21 cellular contexts compared by ENCODE assay signal in the genomic region with DNA sequence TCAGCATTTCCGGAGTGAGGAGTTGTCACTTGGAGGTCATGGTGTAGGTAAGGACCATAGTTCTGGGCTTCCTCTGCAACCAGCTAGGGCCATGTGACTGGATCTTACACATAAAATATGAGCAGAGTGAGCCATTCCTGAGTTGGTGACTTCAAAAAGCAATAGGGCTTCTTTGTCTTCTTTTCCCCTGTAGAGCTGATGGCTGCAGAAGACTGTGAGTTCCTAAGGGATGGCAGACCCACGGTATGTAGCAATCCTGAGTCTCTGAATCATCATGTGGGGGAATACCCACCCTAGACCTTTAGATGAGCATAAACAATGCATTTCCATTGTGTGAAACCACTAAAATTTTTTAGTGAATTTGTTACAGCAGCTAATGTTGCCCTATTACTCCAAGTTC.
DNase-seq lines count a peak whose midpoint lies in the region; ATAC-seq, FAIRE-seq and TF ChIP-seq lines count a peak whose summit lies in the region.
"Had no signal": no experiment of that assay in that cellular context is flagged by ENCODE, and none has a peak within 500 bp of the region (broad histone marks: within the 10 kb centered on the region; RNA-seq: fewer than 3 reads in every experiment).

No MANE protein-coding gene starts in this region.

- H3K36me3 Mint-ChIP-seq in Caco-2 (ENCODE audit: insufficient read depth, unreplicated experiment) = no peaks in the 10 kb centered on the region
- H3K36me3 Mint-ChIP-seq: activated naive CD8-positive, alpha-beta T cell treated with anti-CD3 and anti-CD28 coated beads for 36 hours; naive thymus-derived CD4-positive, alpha-beta T cell had no signal

- H3K9me3 Mint-ChIP-seq in Caco-2 (ENCODE audit: unreplicated experiment) = no peaks in the 10 kb centered on the region
- H3K9me3 Mint-ChIP-seq: activated naive CD8-positive, alpha-beta T cell treated with anti-CD3 and anti-CD28 coated beads for 36 hours had no signal

- H3K27ac Mint-ChIP-seq in Caco-2 (ENCODE audit: unreplicated experiment) = no peak overlapping the region
- H3K27ac Mint-ChIP-seq: activated CD4-positive, alpha-beta T cell treated with anti-CD3 and anti-CD28 coated beads for 36 hours; activated naive CD8-positive, alpha-beta T cell treated with anti-CD3 and anti-CD28 coated beads for 36 hours; naive thymus-derived CD4-positive, alpha-beta T cell; progenitor cell of endocrine pancreas had no signal

- TF ChIP-seq EP300 in HepG2 (IDR thresholded peaks at IDR 0.05; ENCODE audit: low read depth in 2 of 2, low read length in 2 of 2) = no peak
- TF ChIP-seq EP300 in HepG2 (CRISPR knock-in tag; IDR thresholded peaks at IDR 0.05; ENCODE audit: borderline replicate concordance) = no peak
- TF ChIP-seq EP300 in sigmoid colon (IDR thresholded peaks at IDR 0.05) = no peak

- no peak for TF ChIP-seq RAD21 in HepG2 (CRISPR knock-in tag; IDR thresholded peaks at IDR 0.05)

- no peak overlapping the region for H3K4me2 ChIP-seq in HepG2 (ENCODE audit: low read depth, low read length)
- H3K4me2 ChIP-seq: A549 had no signal

- H3K27me3 ChIP-seq in HepG2 (ENCODE audit: control insufficient read depth in 1 of 2, insufficient read depth in 2 of 2, low read length in 2 of 2) = no peaks in the 10 kb centered on the region
- no peaks in the 10 kb centered on the region for H3K27me3 ChIP-seq in right lobe of liver
- H3K27me3 ChIP-seq in sigmoid colon = no peaks in the 10 kb centered on the region
- H3K27me3 ChIP-seq in Caco-2 (replicated peaks; ENCODE audit: control insufficient read depth, insufficient read depth, low read length) = no peaks in the 10 kb centered on the region
- H3K27me3 ChIP-seq: left lung, suprapubic skin had no signal

- 30% methylated on average over 2 of the region's 2 CpGs for WGBS in HepG2 (ENCODE audit: low lambda C conversion rate)
- 77% methylated on average over 2 of the region's 2 CpGs for WGBS in right lobe of liver (ENCODE audit: insufficient coverage, low coverage, low lambda C conversion rate, missing lambda C conversion rate)
- WGBS in sigmoid colon, 2 donors = 63 to 87% methylated on average over 2 of the region's 2 CpGs

- ATAC-seq in HepG2 (no peak), right lobe of liver (no peak), GM18873 (IDR thresholded peaks at IDR 0.05; ENCODE audit: low FRiP score, unreplicated experiment) (no peak)
- ATAC-seq: A549; activated CD4-positive, alpha-beta T cell treated with anti-CD3 and anti-CD28 coated beads for 36 hours; left lung; naive thymus-derived CD4-positive, alpha-beta T cell had no signal

- H3K79me2 ChIP-seq in HepG2 (ENCODE audit: insufficient read depth, low read length) = no peaks in the 10 kb centered on the region

- H3K4me3 Mint-ChIP-seq in Caco-2 (ENCODE audit: unreplicated experiment) = no peak overlapping the region
- H3K4me3 Mint-ChIP-seq: activated CD4-positive, alpha-beta T cell treated with anti-CD3 and anti-CD28 coated beads for 36 hours; activated naive CD8-positive, alpha-beta T cell treated with anti-CD3 and anti-CD28 coated beads for 36 hours; naive thymus-derived CD4-positive, alpha-beta T cell had no signal

- no peak overlapping the region for H3K9ac ChIP-seq in HepG2 (ENCODE audit: insufficient read depth, low read depth, low read length)

- no peak for TF ChIP-seq CTCF in HepG2 (CRISPR knock-in tag; IDR thresholded peaks at IDR 0.05)
- no peak for TF ChIP-seq CTCF in right lobe of liver (IDR thresholded peaks at IDR 0.05)
- no peak for TF ChIP-seq CTCF in fibroblast of villous mesenchyme (IDR thresholded peaks at IDR 0.05; ENCODE audit: insufficient read depth, low read depth, low read length)
- no peak for TF ChIP-seq CTCF in sigmoid colon (IDR thresholded peaks at IDR 0.05)
- no peak for TF ChIP-seq CTCF in Caco-2 (IDR thresholded peaks at IDR 0.05; ENCODE audit: insufficient read depth in 1 of 2, low read depth in 1 of 2, low read length in 1 of 2, severe bottlenecking in 1 of 2, unreplicated experiment in 1 of 2)

- POLR2A ChIA-PET in HepG2 (lab: Yijun Ruan, JAX) (no interaction called here), Caco-2 (lab: Charles Lee) (no interaction called here)

- peaks cover 27% of the 10 kb centered on the region for H3K4me1 ChIP-seq in HepG2 (ENCODE audit: insufficient read depth, low read length)
- H3K4me1 ChIP-seq in right lobe of liver = peaks cover 0 to 21% (median 0%) of the 10 kb centered on the region in 4 donors
- no peaks in the 10 kb centered on the region for H3K4me1 ChIP-seq in sigmoid colon
- H3K4me1 ChIP-seq in Caco-2 = peaks cover 4% of the 10 kb centered on the region; the same call in 1 of the 2 replicates
- H3K4me1 ChIP-seq: A549, left lung, suprapubic skin had no signal

- DNase-seq in HepG2 (ENCODE audit: low spot score) (no peak), right lobe of liver (no peak), SW480 (ENCODE audit: low spot score) (peak; percentile 50), fibroblast of villous mesenchyme (ENCODE audit: low read depth) (peak; percentile 62), sigmoid colon (no peak), Caco-2 (no peak), NCI-H748 (lab: John Stamatoyannopoulos, UW; ENCODE audit: unreplicated experiment) (no peak)
- DNase-seq: activated CD4-positive, alpha-beta T cell treated with anti-CD3 and anti-CD28 coated beads for 36 hours; activated naive CD8-positive, alpha-beta T cell treated with anti-CD3 and anti-CD28 coated beads for 36 hours; left lung; naive thymus-derived CD4-positive, alpha-beta T cell; NCI-H1092 treated with DMSO at 0.1 percent for 48 hours; NCI-H2171; SHP77 treated with DMSO at 0.1 percent for 48 hours; T-helper 9 cell had no signal

- intact Hi-C loops in HepG2 (cut with micrococcal nuclease; ENCODE audit: unreplicated experiment) = no loop called here
- intact Hi-C loops in right lobe of liver (cut with DNase I) = no loop called here
- intact Hi-C loops in sigmoid colon (cut with DNase I) = no loop called here
- intact Hi-C loops in Caco-2 (cut with micrococcal nuclease; ENCODE audit: unreplicated experiment) = no loop called here

- CTCF ChIA-PET in HepG2 (lab: Yijun Ruan, JAX; ENCODE audit: low intra/inter-chr PET ratio, low total read pairs) (no interaction called here), Caco-2 (lab: Charles Lee) (no interaction called here)

- H3K27ac ChIP-seq in HepG2 (ENCODE audit: extremely low read length, insufficient read depth, low read length) = no peak overlapping the region
- H3K27ac ChIP-seq in right lobe of liver = no peak overlapping the region
- H3K27ac ChIP-seq in sigmoid colon = no peak overlapping the region
- H3K27ac ChIP-seq: A549, epithelial cell of prostate, left lung, suprapubic skin had no signal

- BruUV-seq in HepG2 (replicated peaks; lab: Mats Ljungman, UMichigan) (no TSS peak), Caco-2 (replicated peaks; lab: Mats Ljungman, UMichigan) (no TSS peak)

- H3K9me3 ChIP-seq in HepG2 (ENCODE audit: low read length) (no peaks in the 10 kb centered on the region; the same call in 1 of the 2 replicates), right lobe of liver (no peaks in the 10 kb centered on the region), sigmoid colon (peaks cover 0 to 6% (median 3%) of the 10 kb centered on the region in 4 donors), Caco-2 (no peaks in the 10 kb centered on the region; the same call in 1 of the 2 replicates)
- H3K9me3 ChIP-seq: suprapubic skin had no signal

- H3K4me1 Mint-ChIP-seq in Caco-2 (ENCODE audit: low read depth, unreplicated experiment) = no peaks in the 10 kb centered on the region
- H3K4me1 Mint-ChIP-seq: activated CD4-positive, alpha-beta T cell treated with anti-CD3 and anti-CD28 coated beads for 36 hours; activated naive CD8-positive, alpha-beta T cell treated with anti-CD3 and anti-CD28 coated beads for 36 hours; naive thymus-derived CD4-positive, alpha-beta T cell had no signal

- TF ChIP-seq POLR2A in HepG2 (IDR thresholded peaks at IDR 0.05; ENCODE audit: insufficient read depth in 1 of 2, low read depth in 2 of 2, low read length in 2 of 2) = no peak
- no peak for TF ChIP-seq POLR2A in right lobe of liver (IDR thresholded peaks at IDR 0.05)
- no peak for TF ChIP-seq POLR2A in sigmoid colon (IDR thresholded peaks at IDR 0.05)

- H3K36me3 ChIP-seq in HepG2 (replicated peaks in 1 of 2; ENCODE audit: control insufficient read depth in 1 of 2, insufficient read depth in 2 of 2, low read length in 2 of 2) (no peaks in the 10 kb centered on the region), right lobe of liver (no peaks in the 10 kb centered on the region), sigmoid colon (no peaks in the 10 kb centered on the region), Caco-2 (ENCODE audit: control insufficient read depth, insufficient read depth, low read length) (no peaks in the 10 kb centered on the region)
- H3K36me3 ChIP-seq: left lung, suprapubic skin had no signal

- in situ Hi-C loops in HepG2 (cut with HindIII; ENCODE audit: extremely low pct_ligation_motif_present, low pct_unique_long_range_greater_than_20kb) = no loop called here

- no peaks in the 10 kb centered on the region for H3K27me3 Mint-ChIP-seq in Caco-2 (ENCODE audit: insufficient read depth, unreplicated experiment)
- H3K27me3 Mint-ChIP-seq: activated CD4-positive, alpha-beta T cell treated with anti-CD3 and anti-CD28 coated beads for 36 hours; activated naive CD8-positive, alpha-beta T cell treated with anti-CD3 and anti-CD28 coated beads for 36 hours; naive thymus-derived CD4-positive, alpha-beta T cell; progenitor cell of endocrine pancreas had no signal

- FAIRE-seq in HepG2 (lab: Jason Lieb, UNC) = no peak
- FAIRE-seq: A549, D721Med had no signal

- no peak overlapping the region for H2AFZ ChIP-seq in HepG2 (ENCODE audit: low read length)

- H4K20me1 ChIP-seq in HepG2 (ENCODE audit: insufficient read depth, low read length) = no peaks in the 10 kb centered on the region

- H3K4me3 ChIP-seq in HepG2 (replicated peaks in 1 of 3; ENCODE audit: insufficient read depth in 1 of 3, low read depth in 2 of 3, low read length in 3 of 3) = no peak overlapping the region
- H3K4me3 ChIP-seq in right lobe of liver = no peak overlapping the region
- H3K4me3 ChIP-seq in fibroblast of villous mesenchyme (ENCODE audit: low read depth, low read length) = no peak overlapping the region
- H3K4me3 ChIP-seq in sigmoid colon = no peak overlapping the region
- H3K4me3 ChIP-seq in Caco-2 (ENCODE audit: low read depth, low read length) = no peak overlapping the region
- H3K4me3 ChIP-seq: A549, left lung, suprapubic skin had no signal

TF ChIP-seq in HepG2, 621 proteins besides CTCF, POLR2A, EP300 and RAD21 (continues in another document):
- TF ChIP-seq TSC22D2 (CRISPR knock-in tag; IDR thresholded peaks at IDR 0.05; ENCODE audit: borderline replicate concordance) = no peak

Comparison
In these comparisons a context has a peak if more than half of its experiments do, and no peak if none do; other contexts are left out.
1. DNase-seq: peak in SW480 (single experiment) and fibroblast of villous mesenchyme (single experiment); none in HepG2 (single experiment), right lobe of liver (0 of 3), sigmoid colon (single experiment), Caco-2 (0 of 2) and NCI-H748 (single experiment).